In the genomic region with DNA sequence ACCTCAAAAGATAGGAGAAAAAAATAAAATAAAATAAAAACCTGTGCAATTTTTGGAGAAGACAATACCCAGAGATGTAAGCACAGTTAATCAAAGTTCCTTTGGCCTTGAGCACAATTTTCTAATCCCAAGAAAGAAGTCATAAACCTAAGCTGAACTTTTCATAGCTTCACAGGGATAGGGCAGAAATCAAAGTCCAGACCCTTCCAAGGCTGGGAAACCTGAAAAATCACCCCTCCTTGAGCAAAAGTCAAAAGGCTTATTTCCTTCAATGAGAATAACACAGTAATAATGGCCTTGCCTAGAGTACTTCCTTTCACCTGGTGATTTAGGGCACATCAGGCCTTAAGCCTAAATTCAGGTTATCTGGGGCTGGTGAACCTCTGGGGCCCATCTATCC, we compare ENCODE assay signal across 28 cellular contexts.
"Had no signal": no experiment of that assay in that cellular context is flagged by ENCODE, and none has a peak within 500 bp of the region (broad histone marks: within the 10 kb centered on the region; RNA-seq: fewer than 3 reads in every experiment).

No MANE protein-coding gene starts in this region.

- H3K4me3 ChIP-seq: ascending aorta, breast epithelium, cardiac muscle cell, colonic mucosa had no signal

- H3K27me3 ChIP-seq: ascending aorta, breast epithelium, cardiac muscle cell, colonic mucosa had no signal

- H3K4me1 ChIP-seq: ascending aorta, breast epithelium, colonic mucosa had no signal

- H3K9me3 ChIP-seq: ascending aorta, breast epithelium, colonic mucosa had no signal

- DNase-seq: activated CD4-positive, alpha-beta T cell treated with anti-CD3 and anti-CD28 coated beads for 1 hour; activated CD4-positive, alpha-beta T cell treated with anti-CD3 and anti-CD28 coated beads for 4 hours; activated CD4-positive, alpha-beta T cell treated with anti-CD3 and anti-CD28 coated beads, Interleukin-2, amount 50 U/mL, for 1 hour; activated CD4-positive, alpha-beta T cell treated with anti-CD3 and anti-CD28 coated beads, Interleukin-2, amount 50 U/mL, for 48 hours; activated CD8-positive, alpha-beta memory T cell treated with anti-CD3 and anti-CD28 coated beads for 24 hours; activated CD8-positive, alpha-beta T cell treated with anti-CD3 and anti-CD28 coated beads for 36 hours; activated gamma-delta T cell; activated naive CD4-positive, alpha-beta T cell; activated naive CD4-positive, alpha-beta T cell treated with anti-CD3 and anti-CD28 coated beads, Interleukin-2, amount 10 ng/mL, durations not matched to agents 7 days and 5 days; activated naive CD8-positive, alpha-beta T cell treated with anti-CD3 and anti-CD28 coated beads, Interleukin-2, amount 10 ng/mL, durations not matched to agents 7 days and 5 days; activated T-cell treated with anti-CD3 and anti-CD28 coated beads, Interleukin-2, amount 50 U/mL, for 4 hours; central memory CD4-positive, alpha-beta T cell; cerebellar nuclear complex; colonic mucosa; effector CD8-positive, alpha-beta T cell; head of caudate nucleus; T-cell; T-helper 9 cell had no signal

- H3K36me3 ChIP-seq: ascending aorta, breast epithelium, cardiac muscle cell, colonic mucosa had no signal

- H3K27ac ChIP-seq: ascending aorta, breast epithelium, cardiac muscle cell, colonic mucosa, epithelial cell of prostate, VCaP had no signal

- ATAC-seq: activated CD8-positive, alpha-beta T cell treated with anti-CD3 and anti-CD28 coated beads for 36 hours; activated naive CD4-positive, alpha-beta T cell treated with anti-CD3 and anti-CD28 coated beads, Interleukin-2, amount 50 U/mL, for 72 hours; activated T-cell treated with anti-CD3 and anti-CD28 coated beads, Interleukin-2, amount 50 U/mL, for 4 hours; T-cell; WTC11 had no signal

- FAIRE-seq: endometrium, endothelial cell of umbilical vein, frontal cortex had no signal
